ENCODE assay signal across 8 cellular contexts in the genomic region with DNA sequence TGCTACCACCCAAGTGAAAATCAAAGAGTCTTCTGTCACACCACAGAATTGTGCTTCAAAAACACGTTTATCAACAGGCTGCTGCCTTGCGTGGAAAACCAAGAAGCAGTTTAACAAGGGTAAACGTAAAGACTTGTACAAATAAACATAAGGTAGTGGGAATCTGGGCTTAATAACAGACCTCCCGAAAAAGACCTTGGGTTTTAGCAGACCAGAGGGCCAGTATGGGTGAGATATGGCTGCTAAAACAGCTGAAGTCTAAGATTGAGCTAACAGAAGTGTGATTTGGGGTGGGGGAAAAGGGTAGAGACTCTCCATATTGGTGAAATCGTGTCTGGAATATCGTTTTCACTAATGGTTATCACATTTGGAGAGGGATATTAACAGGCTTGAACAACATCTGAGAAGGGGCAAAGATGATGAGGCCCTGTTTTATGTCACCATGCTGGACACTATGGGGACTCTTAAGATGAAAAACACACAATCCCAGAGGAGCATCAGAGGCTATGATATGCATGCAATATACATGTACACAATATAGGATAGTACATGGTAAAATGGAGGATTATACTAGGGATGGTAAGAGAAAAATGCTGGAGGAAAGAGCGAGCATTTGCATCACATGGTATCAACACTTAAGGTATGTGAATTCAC. TPM values are rescaled to one million over a fixed set of nuclear protein-coding genes. Genes with fewer than 3 reads are reported as not detected.
DNase-seq lines count a peak whose midpoint lies in the region; ATAC-seq and TF ChIP-seq lines count a peak whose summit lies in the region.

No MANE protein-coding gene starts in this region.

- WGBS in urinary bladder, result 43% methylated on average over 7 of the region's 7 CpGs

- H3K4me1 Mint-ChIP-seq in MCF 10A (ENCODE audit: insufficient read depth, unreplicated experiment) (peaks cover 36% of the 10 kb centered on the region), mesothelial cell of epicardium (peaks cover 34% of the 10 kb centered on the region)

- no peak for TF ChIP-seq POLR2A in GM18505 (IDR thresholded peaks at IDR 0.05; ENCODE audit: borderline replicate concordance, extremely low read depth, insufficient read depth, insufficient read length)

- H3K4me3 ChIP-seq in cardiac muscle cell (peak overlapping the region; percentile 65), urinary bladder (ENCODE audit: low read depth, low read length) (peak overlapping the region; percentile 97)

- H3K4me3 Mint-ChIP-seq in MCF 10A (ENCODE audit: unreplicated experiment), result peak overlapping the region; percentile 99
- peak overlapping the region; percentile 82 for H3K4me3 Mint-ChIP-seq in mesothelial cell of epicardium

- peaks cover 33% of the 10 kb centered on the region for H3K36me3 Mint-ChIP-seq in MCF 10A (ENCODE audit: insufficient read depth, unreplicated experiment)
- peaks cover 10% of the 10 kb centered on the region for H3K36me3 Mint-ChIP-seq in mesothelial cell of epicardium

- H3K4me1 ChIP-seq in cardiac muscle cell (ENCODE audit: low read depth) (peaks cover 6% of the 10 kb centered on the region), urinary bladder (ENCODE audit: insufficient read depth) (no peaks in the 10 kb centered on the region)

- H3K27me3 Mint-ChIP-seq in MCF 10A (ENCODE audit: insufficient read depth, unreplicated experiment), result no peaks in the 10 kb centered on the region
- H3K27me3 Mint-ChIP-seq in mesothelial cell of epicardium (ENCODE audit: low read depth), result no peaks in the 10 kb centered on the region

- peak overlapping the region; percentile 100 for H3K27ac Mint-ChIP-seq in MCF 10A (ENCODE audit: low read depth, unreplicated experiment)
- peak overlapping the region; percentile 87 for H3K27ac Mint-ChIP-seq in mesothelial cell of epicardium

- H3K36me3 ChIP-seq in cardiac muscle cell (peaks cover under 1% of the 10 kb centered on the region), urinary bladder (ENCODE audit: insufficient read depth) (peaks cover 1% of the 10 kb centered on the region)

- CTCF ChIA-PET in MCF 10A (lab: Yijun Ruan, JAX), result interaction anchor here (1.3 to 4.9 kb wide), 6 partner anchors 9 to 285 kb away, joined by 3 to 34 read pairs (median 12); no protein-coding TSS in a partner anchor

- H3K9me3 ChIP-seq in cardiac muscle cell (ENCODE audit: low read depth), result no peaks in the 10 kb centered on the region

- H3K27me3 ChIP-seq in cardiac muscle cell, result no peaks in the 10 kb centered on the region

- TSS peak; percentile 4 for BruUV-seq in MCF 10A (replicated peaks; lab: Mats Ljungman, UMichigan)

- DNase-seq in cardiac muscle cell (ENCODE audit: low read depth in 1 of 2, low spot score in 1 of 2), result no peak
- no peak for DNase-seq in left ventricle myocardium superior
- no peak for DNase-seq in MCF 10A (ENCODE audit: unreplicated experiment)
- DNase-seq in mesothelial cell of epicardium (ENCODE audit: low spot score in 2 of 2, unreplicated experiment in 2 of 2), result no peak
- no peak for DNase-seq in stimulated activated CD4-positive, alpha-beta T cell treated with anti-CD3 and anti-CD28 coated beads, Interleukin-1b, Interleukin-23, amount 100 ng/mL, for 48 hours
- no peak for DNase-seq in NCI-H524 (lab: John Stamatoyannopoulos, UW)

- H3K27ac ChIP-seq in cardiac muscle cell (peak overlapping the region; percentile 83), urinary bladder (ENCODE audit: low read depth) (no peak overlapping the region)

- no peak for TF ChIP-seq CTCF in cardiac muscle cell (IDR thresholded peaks at IDR 0.05; ENCODE audit: low read depth, low read length)
- TF ChIP-seq CTCF in MCF 10A (IDR thresholded peaks at IDR 0.05; ENCODE audit: unreplicated experiment), result no peak
- TF ChIP-seq CTCF in mesothelial cell of epicardium (IDR thresholded peaks at IDR 0.05; ENCODE audit: unreplicated experiment), result no peak

- ATAC-seq in left ventricle myocardium superior (no peak), GM18505 (IDR thresholded peaks at IDR 0.05; ENCODE audit: unreplicated experiment) (no peak)

- no peaks in the 10 kb centered on the region for H3K9me3 Mint-ChIP-seq in MCF 10A (ENCODE audit: unreplicated experiment)
- H3K9me3 Mint-ChIP-seq in mesothelial cell of epicardium, result peaks cover 4% of the 10 kb centered on the region

- intact Hi-C loops in left ventricle myocardium superior (cut with micrococcal nuclease) (no loop called here), MCF 10A (cut with micrococcal nuclease) (no loop called here)

- POLR2A ChIA-PET in MCF 10A (lab: Yijun Ruan, JAX), result interaction anchor here (2.1 to 6.3 kb wide), 13 partner anchors 7 to 285 kb away, joined by 10 to 85 read pairs (median 24); partner anchors contain the start of genes CAPZA1, RHOC and ST7L

RNA-seq across cellular contexts. Expression of gene MOV10, which starts 1.4 kb away (rescaled TPM):
- total RNA-seq in cardiac muscle cell (78.2 and 96.2 TPM in 2 replicates), left ventricle myocardium superior (14.0 TPM), MCF 10A (2022) (54.9 and 55.6 TPM in 2 replicates), mesothelial cell of epicardium (145 to 163 TPM (median 154 TPM) in 3 replicates), urinary bladder (27.5 TPM)
- polyA plus RNA-seq in cardiac muscle cell (62.0 and 86.0 TPM in 2 replicates), urinary bladder (36.1 TPM)

RNA-seq across cellular contexts. Expression of gene RHOC, which starts 31.1 kb away (rescaled TPM):
- 257 and 311 TPM in 2 replicates for total RNA-seq in cardiac muscle cell
- 265 and 358 TPM in 2 replicates for polyA plus RNA-seq in cardiac muscle cell
- total RNA-seq in left ventricle myocardium superior, result 96.0 TPM
- 253 and 294 TPM in 2 replicates for total RNA-seq in MCF 10A (2022)
- total RNA-seq in mesothelial cell of epicardium, result 159 to 163 TPM (median 162 TPM) in 3 replicates
- 149 TPM for total RNA-seq in urinary bladder
- 300 TPM for polyA plus RNA-seq in urinary bladder

RNA-seq across cellular contexts. Expression of gene PPM1J, which starts 39.3 kb away (rescaled TPM):
- total RNA-seq in cardiac muscle cell (13.2 and 21.9 TPM in 2 replicates), left ventricle myocardium superior (7.2 TPM), MCF 10A (2022) (0.88 and 1.5 TPM in 2 replicates), mesothelial cell of epicardium (4.3 to 4.7 TPM (median 4.4 TPM) in 3 replicates), urinary bladder (0.37 TPM)
- polyA plus RNA-seq in cardiac muscle cell (20.1 and 28.6 TPM in 2 replicates), urinary bladder (1.5 TPM)

RNA-seq across cellular contexts. Expression of gene CAPZA1, which starts 56.2 kb away (rescaled TPM):
- total RNA-seq in cardiac muscle cell (94.9 and 102 TPM in 2 replicates), left ventricle myocardium superior (24.1 TPM), MCF 10A (2022) (150 and 174 TPM in 2 replicates), mesothelial cell of epicardium (109 to 118 TPM (median 116 TPM) in 3 replicates), urinary bladder (192 TPM)
- polyA plus RNA-seq in cardiac muscle cell (122 and 130 TPM in 2 replicates), urinary bladder (42.3 TPM)

RNA-seq across cellular contexts. Expression of gene ST7L, which starts 56.9 kb away (rescaled TPM):
- 15.5 and 19.7 TPM in 2 replicates for total RNA-seq in cardiac muscle cell
- polyA plus RNA-seq in cardiac muscle cell, result 26.6 and 27.1 TPM in 2 replicates
- total RNA-seq in left ventricle myocardium superior, result 12.7 TPM
- 25.5 and 29.1 TPM in 2 replicates for total RNA-seq in MCF 10A (2022)
- total RNA-seq in mesothelial cell of epicardium, result 26.5 to 30.0 TPM (median 27.6 TPM) in 3 replicates
- 38.1 TPM for total RNA-seq in urinary bladder
- 12.6 TPM for polyA plus RNA-seq in urinary bladder
